Comparison of ENCODE assay signal across 10 cellular contexts in genomic region chr10:89164080-89164479, GRCh38. TPM values are rescaled to one million over a fixed set of nuclear protein-coding genes. Genes with fewer than 3 reads are reported as not detected.
DNase-seq lines count a peak whose midpoint lies in the region; ATAC-seq and TF ChIP-seq lines count a peak whose summit lies in the region.
"Had no signal": no experiment of that assay in that cellular context is flagged by ENCODE, and none has a peak within 500 bp of the region (broad histone marks: within the 10 kb centered on the region; RNA-seq: fewer than 3 reads in every experiment).

No MANE protein-coding gene starts in this region.

- peak; percentile 7 for ATAC-seq in HG02943 (IDR thresholded peaks at IDR 0.05; ENCODE audit: low read depth, unreplicated experiment)

- no peak overlapping the region for H3K4me3 ChIP-seq in rectal smooth muscle tissue (ENCODE audit: low read length)
- H3K4me3 ChIP-seq in smooth muscle cell = no peak overlapping the region

- no peak overlapping the region for H3K4me2 ChIP-seq in smooth muscle cell

- TF ChIP-seq CTCF in smooth muscle cell (IDR thresholded peaks at IDR 0.05; ENCODE audit: borderline replicate concordance, insufficient read depth, poor library complexity, severe bottlenecking) = no peak

- POLR2A ChIA-PET in activated CD4-positive, alpha-beta memory T cell treated with anti-CD3 and anti-CD28 coated beads for 36 hours (lab: Charles Lee) = interaction anchor here (1.0 kb wide), 2 partner anchors 44 to 174 kb away, joined by 3 read pairs; partner anchors contain the start of gene FAS

- peak overlapping the region; percentile 35 for H3K27ac Mint-ChIP-seq in activated CD4-positive, alpha-beta memory T cell treated with anti-CD3 and anti-CD28 coated beads for 36 hours

- WGBS in smooth muscle cell (ENCODE audit: low lambda C conversion rate) = 90% methylated on average over 3 of the region's 3 CpGs

- no peak overlapping the region for H3K9ac ChIP-seq in rectal smooth muscle tissue (ENCODE audit: low read length)
- no peak overlapping the region for H3K9ac ChIP-seq in smooth muscle cell (ENCODE audit: low read depth)

- intact Hi-C loops in activated CD4-positive, alpha-beta memory T cell treated with anti-CD3 and anti-CD28 coated beads for 36 hours (cut with micrococcal nuclease) = loop anchor here (5.0 kb wide), 1 partner anchor 1347 kb away; the partner anchor contains the start of gene ATAD1

- H4K20me1 ChIP-seq in smooth muscle cell (ENCODE audit: low read depth) = no peaks in the 10 kb centered on the region

- H3K4me1 Mint-ChIP-seq in activated CD4-positive, alpha-beta memory T cell treated with anti-CD3 and anti-CD28 coated beads for 36 hours (ENCODE audit: low read depth) = peaks cover 37% of the 10 kb centered on the region

- H3K36me3 Mint-ChIP-seq in activated CD4-positive, alpha-beta memory T cell treated with anti-CD3 and anti-CD28 coated beads for 36 hours = no peaks in the 10 kb centered on the region

- CTCF ChIA-PET in activated CD4-positive, alpha-beta memory T cell treated with anti-CD3 and anti-CD28 coated beads for 36 hours (lab: Charles Lee) = interaction anchor here (0.7 to 3.0 kb wide), 6 partner anchors 9 to 160 kb away, joined by 3 to 12 read pairs (median 5); no protein-coding TSS in a partner anchor

- H3K27me3 ChIP-seq in rectal smooth muscle tissue (ENCODE audit: control insufficient read depth, insufficient read depth, low read length) (no peaks in the 10 kb centered on the region), smooth muscle cell (ENCODE audit: low read depth) (peaks cover 27% of the 10 kb centered on the region)

- peak overlapping the region; percentile 9 for H3K27ac ChIP-seq in rectal smooth muscle tissue (ENCODE audit: low read depth, low read length)
- H3K27ac ChIP-seq in smooth muscle cell (ENCODE audit: low read depth) = no peak overlapping the region

- DNase-seq in NOMO-1 treated with DMSO at 0.1 percent for 48 hours (lab: John Stamatoyannopoulos, UW; ENCODE audit: unreplicated experiment) = peak; percentile 26
- DNase-seq in NOMO-1 treated with dmso at 0.1 percent for 144 hours (lab: John Stamatoyannopoulos, UW; ENCODE audit: unreplicated experiment) = no peak
- no peak for DNase-seq in activated CD4-positive, alpha-beta memory T cell treated with anti-CD3 and anti-CD28 coated beads for 36 hours
- no peak for DNase-seq in OCI-M1 (lab: John Stamatoyannopoulos, UW)
- no peak for DNase-seq in smooth muscle cell (lab: John Stamatoyannopoulos, UW; ENCODE audit: unreplicated experiment)
- no peak for DNase-seq in NCI-H2227 (lab: John Stamatoyannopoulos, UW; ENCODE audit: unreplicated experiment)
- DNase-seq: 8988T, NCI-H2171 had no signal

- no peaks in the 10 kb centered on the region for H3F3A ChIP-seq in smooth muscle cell (ENCODE audit: low read depth)

- H3K9me3 ChIP-seq in smooth muscle cell (replicated peaks; ENCODE audit: low read depth) = no peaks in the 10 kb centered on the region

- peaks cover 18% of the 10 kb centered on the region for H3K27me3 Mint-ChIP-seq in activated CD4-positive, alpha-beta memory T cell treated with anti-CD3 and anti-CD28 coated beads for 36 hours

- H3K79me2 ChIP-seq in smooth muscle cell (ENCODE audit: low read depth) = no peaks in the 10 kb centered on the region

- H3K36me3 ChIP-seq in rectal smooth muscle tissue (ENCODE audit: control insufficient read depth, insufficient read depth, low read length) (no peaks in the 10 kb centered on the region), smooth muscle cell (ENCODE audit: low read depth) (no peaks in the 10 kb centered on the region)

- H3K4me1 ChIP-seq in rectal smooth muscle tissue (ENCODE audit: control insufficient read depth, insufficient read depth, low read length) (no peaks in the 10 kb centered on the region), smooth muscle cell (ENCODE audit: low read depth) (no peaks in the 10 kb centered on the region)

- H2AFZ ChIP-seq in smooth muscle cell (ENCODE audit: low read depth) = no peak overlapping the region

- H3K9me3 Mint-ChIP-seq in activated CD4-positive, alpha-beta memory T cell treated with anti-CD3 and anti-CD28 coated beads for 36 hours = no peaks in the 10 kb centered on the region

- H3K4me3 Mint-ChIP-seq in activated CD4-positive, alpha-beta memory T cell treated with anti-CD3 and anti-CD28 coated beads for 36 hours = peak overlapping the region; percentile 10

RNA-seq across cellular contexts. Expression of gene CH25H, which starts 43.0 kb away (rescaled TPM):
- total RNA-seq in activated CD4-positive, alpha-beta memory T cell treated with anti-CD3 and anti-CD28 coated beads for 36 hours = under 1 TPM in 1 of 2 experiments, not detected in 1; 0.12 TPM
- total RNA-seq in smooth muscle cell = not detected in 2 replicates
- 0.38 TPM in 1 of 2 replicates, not detected in the other for polyA plus RNA-seq in smooth muscle cell
